21 cellular contexts compared by ENCODE assay signal in genomic region chr10:52394246-52394645, GRCh38.
A peak's percentile ranks its signal among the peaks of the same experiment; 100 is the strongest.
DNase-seq lines count a peak whose midpoint lies in the region; FAIRE-seq and TF ChIP-seq lines count a peak whose summit lies in the region.
"Had no signal": no experiment of that assay in that cellular context is flagged by ENCODE, and none has a peak within 500 bp of the region (broad histone marks: within the 10 kb centered on the region; RNA-seq: fewer than 3 reads in every experiment).

No MANE protein-coding gene starts in this region.

- TF ChIP-seq CTCF in glutamatergic neuron (IDR thresholded peaks at IDR 0.05; ENCODE audit: partially characterized antibody, unreplicated experiment) = no peak

- no peaks in the 10 kb centered on the region for H3K36me3 ChIP-seq in BLaER1
- H3K36me3 ChIP-seq: BE2C had no signal

- H3K4me1 Mint-ChIP-seq in glutamatergic neuron (ENCODE audit: low read depth, unreplicated experiment) = peaks cover 22% of the 10 kb centered on the region
- H3K4me1 Mint-ChIP-seq: CD4-positive, CD25-positive, alpha-beta regulatory T cell; GM23338; H9 had no signal

- no peaks in the 10 kb centered on the region for H3K36me3 Mint-ChIP-seq in glutamatergic neuron (ENCODE audit: unreplicated experiment)
- H3K36me3 Mint-ChIP-seq: CD4-positive, CD25-positive, alpha-beta regulatory T cell; CD8-positive, alpha-beta T cell had no signal

- no peaks in the 10 kb centered on the region for H4K20me1 ChIP-seq in BLaER1

- H3K27me3 ChIP-seq in BLaER1 = no peaks in the 10 kb centered on the region
- H3K27me3 ChIP-seq: BE2C had no signal

- H3K27me3 Mint-ChIP-seq in glutamatergic neuron (ENCODE audit: unreplicated experiment) = peaks cover 4% of the 10 kb centered on the region
- H3K27me3 Mint-ChIP-seq: CD4-positive, CD25-positive, alpha-beta regulatory T cell had no signal

- no peak overlapping the region for H3K4me3 Mint-ChIP-seq in glutamatergic neuron (ENCODE audit: unreplicated experiment)
- H3K4me3 Mint-ChIP-seq: CD4-positive, CD25-positive, alpha-beta regulatory T cell; CD8-positive, alpha-beta T cell; GM23338; H9; HFFc6 had no signal

- H3K9me3 ChIP-seq in BLaER1 = peaks cover 3% of the 10 kb centered on the region; the same call in 1 of the 2 replicates
- H3K9me3 ChIP-seq: BE2C, Caco-2 had no signal

- DNase-seq in GM04504 (ENCODE audit: low read depth) (peak; percentile 18), RPMI7951 (ENCODE audit: low read depth) (peak; percentile 4), glutamatergic neuron (no peak), GM12892 (ENCODE audit: insufficient read length) (no peak), HTR-8/SVneo (ENCODE audit: insufficient read length, low spot score) (no peak), NCI-H2227 treated with DMSO at 0.1 percent for 48 hours (lab: John Stamatoyannopoulos, UW) (no peak)
- no peak for DNase-seq in activated CD8-positive, alpha-beta memory T cell treated with anti-CD3 and anti-CD28 coated beads for 24 hours
- DNase-seq: AML-193; BE2C; Caco-2; CD4-positive, CD25-positive, alpha-beta regulatory T cell; CD8-positive, alpha-beta T cell; DMS153; DND-41; H9; HFFc6 had no signal

- FAIRE-seq in GM12892 (lab: Jason Lieb, UNC) = no peak
- FAIRE-seq in HTR-8/SVneo (lab: Jason Lieb, UNC) = no peak
- FAIRE-seq: G401.6, GM19239 had no signal

- H3K9ac ChIP-seq in BLaER1 = no peak overlapping the region

- TF ChIP-seq POLR2A in GM12892 (IDR thresholded peaks at IDR 0.05; ENCODE audit: low read depth, low read length) = no peak

- peak overlapping the region; percentile 62 for H3K4me2 ChIP-seq in BLaER1
- H3K4me2 ChIP-seq: GM23338 had no signal

- H3K27ac Mint-ChIP-seq in glutamatergic neuron (ENCODE audit: unreplicated experiment) = peak overlapping the region; percentile 82
- H3K27ac Mint-ChIP-seq: CD4-positive, CD25-positive, alpha-beta regulatory T cell; CD8-positive, alpha-beta T cell; GM23338; H9; HFFc6 had no signal

- H3K4me3 ChIP-seq in BLaER1 = no peak overlapping the region
- H3K4me3 ChIP-seq: GM23338 had no signal

- peaks cover 7% of the 10 kb centered on the region for H3K9me3 Mint-ChIP-seq in glutamatergic neuron (ENCODE audit: unreplicated experiment)
- H3K9me3 Mint-ChIP-seq: GM23338, H9, HFFc6 had no signal

- H3K4me1 ChIP-seq in BLaER1 = peaks cover 27% of the 10 kb centered on the region
- H3K4me1 ChIP-seq: BE2C had no signal

- H3K27ac ChIP-seq in BLaER1 = no peak overlapping the region
- H3K27ac ChIP-seq: C4-2B had no signal

Comparison
In these comparisons a context has a peak if more than half of its experiments do, and no peak if none do; other contexts are left out.
1. DNase-seq: peak in GM04504 (single experiment) and RPMI7951 (single experiment); none in glutamatergic neuron (single experiment), GM12892 (single experiment), HTR-8/SVneo (single experiment), activated CD8-positive, alpha-beta memory T cell treated with anti-CD3 and anti-CD28 coated beads for 24 hours (single experiment) and NCI-H2227 treated with DMSO at 0.1 percent for 48 hours (single experiment).